ENCODE assay signal across 9 cellular contexts in genomic region chr16:72989203-72989991, GRCh38. TPM values are rescaled to one million over a fixed set of nuclear protein-coding genes. Genes with fewer than 3 reads are reported as not detected.
DNase-seq lines count a peak whose midpoint lies in the region; ATAC-seq and TF ChIP-seq lines count a peak whose summit lies in the region.
"Had no signal": no experiment of that assay in that cellular context is flagged by ENCODE, and none has a peak within 500 bp of the region (broad histone marks: within the 10 kb centered on the region; RNA-seq: fewer than 3 reads in every experiment).

No MANE protein-coding gene starts in this region.

- H3K4me3 Mint-ChIP-seq in osteocyte (ENCODE audit: unreplicated experiment) = peak overlapping the region; percentile 67
- no peak overlapping the region for H3K4me3 Mint-ChIP-seq in activated T-cell treated with anti-CD3 and anti-CD28 coated beads, Interleukin-2, amount 50 U/mL, for 24 hours

- no peak for ATAC-seq in HG03378 (IDR thresholded peaks at IDR 0.05; ENCODE audit: unreplicated experiment)

- peaks cover 93% of the 10 kb centered on the region for H3K4me1 Mint-ChIP-seq in osteocyte (ENCODE audit: unreplicated experiment)
- H3K4me1 Mint-ChIP-seq in activated T-cell treated with anti-CD3 and anti-CD28 coated beads, Interleukin-2, amount 50 U/mL, for 24 hours (ENCODE audit: low read depth) = no peaks in the 10 kb centered on the region

- H3K27ac Mint-ChIP-seq in osteocyte (ENCODE audit: unreplicated experiment) = peak overlapping the region; percentile 95
- no peak overlapping the region for H3K27ac Mint-ChIP-seq in activated T-cell treated with anti-CD3 and anti-CD28 coated beads, Interleukin-2, amount 50 U/mL, for 24 hours

- intact Hi-C loops in esophagus squamous epithelium (cut with DNase I) = no loop called here

- WGBS in esophagus squamous epithelium, 2 donors = 52 to 53% methylated on average over 9 of the region's 9 CpGs

- H3K27me3 Mint-ChIP-seq in osteocyte (ENCODE audit: unreplicated experiment) = no peaks in the 10 kb centered on the region
- H3K27me3 Mint-ChIP-seq in activated T-cell treated with anti-CD3 and anti-CD28 coated beads, Interleukin-2, amount 50 U/mL, for 24 hours = no peaks in the 10 kb centered on the region

- H3K9me3 ChIP-seq in esophagus squamous epithelium = no peaks in the 10 kb centered on the region

- H3K9me3 Mint-ChIP-seq in osteocyte (ENCODE audit: unreplicated experiment) = no peaks in the 10 kb centered on the region
- H3K9me3 Mint-ChIP-seq in activated T-cell treated with anti-CD3 and anti-CD28 coated beads, Interleukin-2, amount 50 U/mL, for 24 hours = no peaks in the 10 kb centered on the region

- H3K4me1 ChIP-seq in esophagus squamous epithelium = peaks cover 38 to 93% (median 51%) of the 10 kb centered on the region in 3 donors

- no peaks in the 10 kb centered on the region for H3K36me3 Mint-ChIP-seq in osteocyte (ENCODE audit: unreplicated experiment)
- no peaks in the 10 kb centered on the region for H3K36me3 Mint-ChIP-seq in activated T-cell treated with anti-CD3 and anti-CD28 coated beads, Interleukin-2, amount 50 U/mL, for 24 hours (ENCODE audit: low read depth)

- no peaks in the 10 kb centered on the region for H3K36me3 ChIP-seq in esophagus squamous epithelium

- DNase-seq in AG09309 (ENCODE audit: low read depth) = peak; percentile 76
- peak; percentile 5 for DNase-seq in NCI-H2196 treated with DMSO at 0.1 percent for 48 hours (lab: John Stamatoyannopoulos, UW; ENCODE audit: unreplicated experiment)
- no peak for DNase-seq in esophagus squamous epithelium (lab: John Stamatoyannopoulos, UW)
- DNase-seq in osteocyte (ENCODE audit: extremely low spot score, unreplicated experiment) = no peak
- no peak for DNase-seq in activated T-cell treated with anti-CD3 and anti-CD28 coated beads, Interleukin-2, amount 50 U/mL, for 24 hours
- no peak for DNase-seq in UCSD-AML1 (lab: John Stamatoyannopoulos, UW; ENCODE audit: unreplicated experiment)
- no peak for DNase-seq in Ammon's horn (ENCODE audit: low spot score)

- H3K27ac ChIP-seq in esophagus squamous epithelium = peak overlapping the region; percentile 83 to 95 (median 92)

- H3K4me3 ChIP-seq in AG09309 (ENCODE audit: control insufficient read depth, low read depth, low read length) (peak overlapping the region; percentile 23), esophagus squamous epithelium (peak overlapping the region in 3 of 4 donors; percentile 25 to 49 (median 35))

- TF ChIP-seq CTCF in AG09309 (IDR thresholded peaks at IDR 0.05; ENCODE audit: control insufficient read depth, insufficient read depth, low read depth, low read length, missing control alignments) = no peak
- TF ChIP-seq CTCF in esophagus squamous epithelium (IDR thresholded peaks at IDR 0.05) = no peak
- TF ChIP-seq CTCF in osteocyte (IDR thresholded peaks at IDR 0.05) = no peak

- TF ChIP-seq POLR2A in esophagus squamous epithelium (IDR thresholded peaks at IDR 0.05) = no peak

- H3K27me3 ChIP-seq in esophagus squamous epithelium = no peaks in the 10 kb centered on the region
- H3K27me3 ChIP-seq: dorsolateral prefrontal cortex had no signal

RNA-seq across cellular contexts. Expression of gene ZFHX3, which starts 58.5 kb away (rescaled TPM):
- total RNA-seq in esophagus squamous epithelium (10 to 100 TPM in 1 of 4 donors, 1 to 10 TPM in 3; 3.5 to 12.8 (median 4.5) TPM), osteocyte (89.1 and 97.0 TPM in 2 replicates)

Comparison
In these comparisons a context has a peak if more than half of its experiments do, and no peak if none do; other contexts are left out.
1. DNase-seq: peak in AG09309 (single experiment) and NCI-H2196 treated with DMSO at 0.1 percent for 48 hours (single experiment); none in esophagus squamous epithelium (single experiment), osteocyte (single experiment), activated T-cell treated with anti-CD3 and anti-CD28 coated beads, Interleukin-2, amount 50 U/mL, for 24 hours (single experiment), UCSD-AML1 (single experiment) and Ammon's horn (single experiment).